14 cellular contexts compared by ENCODE assay signal in genomic region chr9:116088396-116088795, GRCh38.
"Had no signal": no experiment of that assay in that cellular context is flagged by ENCODE, and none has a peak within 500 bp of the region (broad histone marks: within the 10 kb centered on the region; RNA-seq: fewer than 3 reads in every experiment).

No MANE protein-coding gene starts in this region.

- H3K9me3 Mint-ChIP-seq: nephron had no signal

- H3K36me3 Mint-ChIP-seq: activated naive CD8-positive, alpha-beta T cell treated with anti-CD3 and anti-CD28 coated beads, Interleukin-2, amount 10 ng/mL, durations not matched to agents 7 days and 5 days; T-cell had no signal

- H3K27me3 Mint-ChIP-seq: activated naive CD8-positive, alpha-beta T cell treated with anti-CD3 and anti-CD28 coated beads, Interleukin-2, amount 10 ng/mL, durations not matched to agents 7 days and 5 days had no signal

- H3K27ac ChIP-seq: skin epidermis had no signal

- DNase-seq: activated naive CD4-positive, alpha-beta T cell; activated naive CD8-positive, alpha-beta T cell treated with anti-CD3 and anti-CD28 coated beads, Interleukin-2, amount 10 ng/mL, durations not matched to agents 7 days and 5 days; aorta; hippocampal formation; nucleus accumbens; right cardiac atrium; stimulated activated CD4-positive, alpha-beta T cell treated with anti-CD3 and anti-CD28 coated beads, Interleukin-4, amount 100 ng/mL, for 4 hours; stimulated activated CD8-positive, alpha-beta memory T cell treated with anti-CD3 and anti-CD28 coated beads, Interleukin-4, amount 100 ng/mL, for 48 hours; stimulated activated naive CD4-positive, alpha-beta T cell treated with Interleukin-2 at 50 U/mL for 16 hours; T-cell; T-helper 9 cell; trophoblast cell had no signal

- H3K4me3 ChIP-seq: skin epidermis had no signal

- H3K4me3 Mint-ChIP-seq: activated naive CD8-positive, alpha-beta T cell treated with anti-CD3 and anti-CD28 coated beads, Interleukin-2, amount 10 ng/mL, durations not matched to agents 7 days and 5 days; nephron; T-cell had no signal

- H3K4me1 Mint-ChIP-seq: activated naive CD8-positive, alpha-beta T cell treated with anti-CD3 and anti-CD28 coated beads, Interleukin-2, amount 10 ng/mL, durations not matched to agents 7 days and 5 days; nephron; T-cell had no signal

- H3K27ac Mint-ChIP-seq: activated naive CD8-positive, alpha-beta T cell treated with anti-CD3 and anti-CD28 coated beads, Interleukin-2, amount 10 ng/mL, durations not matched to agents 7 days and 5 days; nephron; T-cell had no signal

- ATAC-seq: T-cell had no signal
